In the genomic region with DNA sequence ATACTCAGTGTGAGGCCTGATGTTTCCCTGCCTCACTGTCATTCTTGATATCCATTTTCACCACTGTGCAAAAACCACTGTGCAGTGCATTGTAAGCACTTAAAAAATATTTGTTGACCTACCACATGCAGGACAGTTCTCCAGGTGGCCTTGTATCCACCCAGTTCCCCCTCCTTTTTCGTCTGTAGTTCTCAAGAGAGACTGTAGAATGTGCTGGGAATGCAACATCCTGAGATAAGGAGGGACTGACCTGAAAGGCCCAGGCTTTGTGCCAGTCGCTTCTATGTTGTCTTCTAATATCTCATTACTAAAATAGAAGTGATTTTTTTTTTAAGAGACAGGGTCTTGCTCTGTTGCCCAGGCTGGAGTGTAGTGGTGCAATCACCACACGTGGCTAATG, we compare ENCODE assay signal across 17 cellular contexts. TPM values are rescaled to one million over a fixed set of nuclear protein-coding genes. Genes with fewer than 3 reads are reported as not detected.
DNase-seq lines count a peak whose midpoint lies in the region; ATAC-seq, FAIRE-seq and TF ChIP-seq lines count a peak whose summit lies in the region.
"Had no signal": no experiment of that assay in that cellular context is flagged by ENCODE, and none has a peak within 500 bp of the region (broad histone marks: within the 10 kb centered on the region; RNA-seq: fewer than 3 reads in every experiment).

No MANE protein-coding gene starts in this region.

- H3K4me3 ChIP-seq in K562 (no peak overlapping the region), tibial nerve (no peak overlapping the region)
- H3K4me3 ChIP-seq: BLaER1 treated with 17β-estradiol and CSF1 and Interleukin-3, amounts not matched to agents 10 nM and 100 nM had no signal

- POLR2A ChIA-PET in K562 (lab: Yijun Ruan, JAX), result no interaction called here

- TF ChIP-seq EP300 in K562 (IDR thresholded peaks at IDR 0.05; ENCODE audit: low read length), result no peak
- TF ChIP-seq EP300 in tibial nerve (IDR thresholded peaks at IDR 0.05), result no peak

- no peaks in the 10 kb centered on the region for H3K79me2 ChIP-seq in K562 (ENCODE audit: control insufficient read depth, insufficient read depth, low read length)

- 4% methylated on average over 3 of the region's 3 CpGs for WGBS in K562 (ENCODE audit: insufficient coverage, low coverage, missing lambda C conversion rate)
- 64 to 81% methylated on average over 3 of the region's 3 CpGs for WGBS in tibial nerve, 2 donors

- H2AFZ ChIP-seq in K562 (ENCODE audit: low read depth, low read length), result no peak overlapping the region

- H3K27ac ChIP-seq in K562 (ENCODE audit: extremely low read depth, low read depth, low read length) (no peak overlapping the region), tibial nerve (peak overlapping the region in 3 of 4 donors; percentile 13 to 86 (median 70))
- H3K27ac ChIP-seq: BLaER1 treated with 17β-estradiol and CSF1 and Interleukin-3, amounts not matched to agents 10 nM and 100 nM had no signal

- no peak for DNase-seq in K562 (ENCODE audit: extremely low read depth in 1 of 4, low spot score in 3 of 4)
- DNase-seq in osteocyte (ENCODE audit: extremely low spot score, unreplicated experiment), result no peak
- no peak for DNase-seq in tibial nerve (ENCODE audit: low spot score in 2 of 2)
- DNase-seq in DMS153 treated with DMSO at 0.1 percent for 48 hours (lab: John Stamatoyannopoulos, UW; ENCODE audit: unreplicated experiment), result no peak
- no peak for DNase-seq in GM20000 (ENCODE audit: low spot score)
- DNase-seq: CD4-positive, CD25-positive, alpha-beta regulatory T cell; CD8-positive, alpha-beta memory T cell; COR-L47; DMS 273 treated with DMSO at 0.1 percent for 48 hours; H9 had no signal

- H3K36me3 Mint-ChIP-seq in osteocyte (ENCODE audit: unreplicated experiment), result no peaks in the 10 kb centered on the region
- H3K36me3 Mint-ChIP-seq: CD4-positive, CD25-positive, alpha-beta regulatory T cell had no signal

- H3K27ac Mint-ChIP-seq in osteocyte (ENCODE audit: unreplicated experiment), result peak overlapping the region; percentile 32
- H3K27ac Mint-ChIP-seq: B cell; CD4-positive, CD25-positive, alpha-beta regulatory T cell; CD8-positive, alpha-beta memory T cell; H9 had no signal

- H3K4me1 ChIP-seq in K562 (replicated peaks in 1 of 2; ENCODE audit: control insufficient read depth in 2 of 2, insufficient read depth in 2 of 2, low read length in 2 of 2), result peaks cover 0 to 5% of the 10 kb centered on the region in 2 experiments; a peak in 1 of 5 replicates
- H3K4me1 ChIP-seq in tibial nerve, result peaks cover 0 to 36% (median 0%) of the 10 kb centered on the region in 4 donors
- H3K4me1 ChIP-seq: BLaER1 treated with 17β-estradiol and CSF1 and Interleukin-3, amounts not matched to agents 10 nM and 100 nM had no signal

- no peak overlapping the region for H3K9ac ChIP-seq in K562 (ENCODE audit: insufficient read depth in 1 of 2, low read depth in 2 of 2, low read length in 2 of 2)
- H3K9ac ChIP-seq: BLaER1 treated with 17β-estradiol and CSF1 and Interleukin-3, amounts not matched to agents 10 nM and 100 nM had no signal

- no peaks in the 10 kb centered on the region for H4K20me1 ChIP-seq in K562 (replicated peaks; ENCODE audit: control insufficient read depth, insufficient read depth, low read length)
- H4K20me1 ChIP-seq: BLaER1 treated with 17β-estradiol and CSF1 and Interleukin-3, amounts not matched to agents 10 nM and 100 nM had no signal

- BruUV-seq in K562 (replicated peaks; lab: Mats Ljungman, UMichigan), result no TSS peak

- peak; percentile 58; the same call in 2 of the 3 replicates for ATAC-seq in K562
- no peak for ATAC-seq in HG02981 (IDR thresholded peaks at IDR 0.05; ENCODE audit: unreplicated experiment)

- H3K4me1 Mint-ChIP-seq in osteocyte (ENCODE audit: unreplicated experiment), result peaks cover 34% of the 10 kb centered on the region
- H3K4me1 Mint-ChIP-seq: B cell; CD4-positive, CD25-positive, alpha-beta regulatory T cell; CD8-positive, alpha-beta memory T cell; H9 had no signal

- peaks cover 16% of the 10 kb centered on the region for H3K27me3 Mint-ChIP-seq in osteocyte (ENCODE audit: unreplicated experiment)

- intact Hi-C loops in K562 (cut with micrococcal nuclease), result no loop called here

- H3K36me3 ChIP-seq in K562 (ENCODE audit: control insufficient read depth, insufficient read depth, low read length) (no peaks in the 10 kb centered on the region), tibial nerve (no peaks in the 10 kb centered on the region)
- H3K36me3 ChIP-seq: BLaER1 treated with 17β-estradiol and CSF1 and Interleukin-3, amounts not matched to agents 10 nM and 100 nM had no signal

- H3K4me2 ChIP-seq in K562 (ENCODE audit: insufficient read depth, low read length), result no peak overlapping the region
- H3K4me2 ChIP-seq: BLaER1 treated with 17β-estradiol and CSF1 and Interleukin-3, amounts not matched to agents 10 nM and 100 nM had no signal

- TF ChIP-seq POLR2A in K562 (conservative IDR thresholded peaks at IDR 0.05), result no peak
- no peak for TF ChIP-seq POLR2A in tibial nerve (IDR thresholded peaks at IDR 0.05)

- no peak for TF ChIP-seq CTCF in K562 (IDR thresholded peaks at IDR 0.05 in 2 of 3, conservative IDR thresholded peaks at IDR 0.05 in 1 of 3; ENCODE audit: insufficient read depth in 2 of 3, low read depth in 1 of 3, low read length in 3 of 3)
- TF ChIP-seq CTCF in osteocyte (IDR thresholded peaks at IDR 0.05), result no peak
- TF ChIP-seq CTCF in tibial nerve (IDR thresholded peaks at IDR 0.05), result no peak
- no peak for TF ChIP-seq CTCF in GM20000 (IDR thresholded peaks at IDR 0.05; ENCODE audit: extremely low read depth, missing control alignments)

- H3K9me3 Mint-ChIP-seq in osteocyte (ENCODE audit: unreplicated experiment), result peaks cover 5% of the 10 kb centered on the region
- H3K9me3 Mint-ChIP-seq: CD4-positive, CD25-positive, alpha-beta regulatory T cell; CD8-positive, alpha-beta memory T cell; H9 had no signal

- H3K9me3 ChIP-seq in K562 (replicated peaks; ENCODE audit: control insufficient read depth, insufficient read depth, low read depth, low read length), result no peaks in the 10 kb centered on the region
- peaks cover 0 to 4% (median 0%) of the 10 kb centered on the region in 4 donors for H3K9me3 ChIP-seq in tibial nerve
- H3K9me3 ChIP-seq: BLaER1 treated with 17β-estradiol and CSF1 and Interleukin-3, amounts not matched to agents 10 nM and 100 nM had no signal

- in situ Hi-C loops in K562 (cut with MboI), result no loop called here

- CTCF ChIA-PET in K562 (lab: Yijun Ruan, JAX; ENCODE audit: low intra/inter-chr PET ratio), result no interaction called here

- H3K9me1 ChIP-seq in K562 (ENCODE audit: control insufficient read depth, insufficient read depth, low read length), result no peaks in the 10 kb centered on the region

- FAIRE-seq in K562 (lab: Jason Lieb, UNC), result no peak
- FAIRE-seq: G401.6, GM12891, GM18507, H1 had no signal

- no peaks in the 10 kb centered on the region for H3K27me3 ChIP-seq in K562 (ENCODE audit: control insufficient read depth in 2 of 2, insufficient read depth in 2 of 2, low read length in 2 of 2)
- H3K27me3 ChIP-seq in tibial nerve, result no peaks in the 10 kb centered on the region
- H3K27me3 ChIP-seq: BLaER1 treated with 17β-estradiol and CSF1 and Interleukin-3, amounts not matched to agents 10 nM and 100 nM had no signal

- H3K4me3 Mint-ChIP-seq in osteocyte (ENCODE audit: unreplicated experiment), result no peak overlapping the region
- H3K4me3 Mint-ChIP-seq: B cell; CD4-positive, CD25-positive, alpha-beta regulatory T cell; CD8-positive, alpha-beta memory T cell; H9 had no signal

- no peak for TF ChIP-seq RAD21 in K562 (CRISPR knock-in tag; conservative IDR thresholded peaks at IDR 0.05 in 1 of 2, IDR thresholded peaks at IDR 0.05 in 1 of 2)

TF ChIP-seq in K562, 482 proteins besides CTCF, POLR2A, EP300 and RAD21:
- TF ChIP-seq, protein P1, sequence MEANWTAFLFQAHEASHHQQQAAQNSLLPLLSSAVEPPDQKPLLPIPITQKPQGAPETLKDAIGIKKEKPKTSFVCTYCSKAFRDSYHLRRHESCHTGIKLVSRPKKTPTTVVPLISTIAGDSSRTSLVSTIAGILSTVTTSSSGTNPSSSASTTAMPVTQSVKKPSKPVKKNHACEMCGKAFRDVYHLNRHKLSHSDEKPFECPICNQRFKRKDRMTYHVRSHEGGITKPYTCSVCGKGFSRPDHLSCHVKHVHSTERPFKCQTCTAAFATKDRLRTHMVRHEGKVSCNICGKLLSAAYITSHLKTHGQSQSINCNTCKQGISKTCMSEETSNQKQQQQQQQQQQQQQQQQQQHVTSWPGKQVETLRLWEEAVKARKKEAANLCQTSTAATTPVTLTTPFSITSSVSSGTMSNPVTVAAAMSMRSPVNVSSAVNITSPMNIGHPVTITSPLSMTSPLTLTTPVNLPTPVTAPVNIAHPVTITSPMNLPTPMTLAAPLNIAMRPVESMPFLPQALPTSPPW (CRISPR knock-in tag; IDR thresholded peaks at IDR 0.05), result peak; percentile 40; the same call in 1 of the 2 replicates
- TF ChIP-seq NFE2 (IDR thresholded peaks at IDR 0.05; ENCODE audit: low read depth), result no peak

RNA-seq across cellular contexts. Expression of a gene that starts 21.7 kb away (rescaled TPM):
- 30.4 and 87.1 TPM in 2 replicates for total RNA-seq in K562 (2011; cell fraction: chromatin; rRNA removed; ENCODE audit: low replicate concordance)
- total RNA-seq in K562 (2011; cell fraction: nucleolus; rRNA removed), result 11.0 and 17.4 TPM in 2 replicates
- 43.8 and 82.7 TPM in 2 replicates for total RNA-seq in K562 (2011; cell fraction: nucleoplasm; rRNA removed)
- total RNA-seq in K562 (2014; rRNA removed), result 15.3 and 21.6 TPM in 2 replicates
- total RNA-seq in K562 (2014; rRNA removed; fragmentation: Illumina TruSeq; extraction: Trizol), result 37.5 TPM in 2 replicates
- 27.6 and 31.6 TPM in 2 replicates for total RNA-seq in K562 (2015; rRNA removed; fragmentation: Illumina TruSeq; extraction: Trizol)
- total RNA-seq in K562 (2021), result 33.1 and 33.9 TPM in 2 replicates
- polyA plus RNA-seq in K562 (2011; rRNA removed), result 56.1 and 77.1 TPM in 2 replicates
- 20.8 and 58.9 TPM in 2 replicates for polyA plus RNA-seq in K562 (2011; cell fraction: cytosol; rRNA removed)
- 63.4 and 98.2 TPM in 2 replicates for polyA plus RNA-seq in K562 (2011; cell fraction: nucleus; rRNA removed)
- polyA plus RNA-seq in K562 (2012), result 29.2 and 31.4 TPM in 2 replicates
- polyA plus RNA-seq in K562 (2014; fragmentation: Illumina TruSeq; extraction: Trizol), result 29.7 and 32.8 TPM in 2 replicates
- polyA plus RNA-seq in K562 (2014; fragmentation: Nextera tagmentation; extraction: Ambion mirVana), result 10 to 100 TPM; 10.7 to 12.7 TPM
- polyA plus RNA-seq in K562 (2014; rRNA removed), result 20.5 and 31.8 TPM in 2 replicates
- polyA minus RNA-seq in K562 (2011; rRNA and poly(A)+ RNA removed), result 99.5 and 126 TPM in 2 replicates
- polyA minus RNA-seq in K562 (2011; cell fraction: cytosol; rRNA and poly(A)+ RNA removed), result 40.8 and 41.1 TPM in 2 replicates
- polyA minus RNA-seq in K562 (2011; cell fraction: nucleus; rRNA and poly(A)+ RNA removed), result 32.9 and 52.4 TPM in 2 replicates
- 10.1 and 12.4 TPM in 2 replicates for total RNA-seq in osteocyte
- total RNA-seq in tibial nerve, result 10 to 100 TPM; 12.9 to 30.4 (median 16.2) TPM
